ENCODE assay signal across 11 cellular contexts in genomic region chr17:69084911-69085310, GRCh38. TPM values are rescaled to one million over a fixed set of nuclear protein-coding genes. Genes with fewer than 3 reads are reported as not detected.
DNase-seq lines count a peak whose midpoint lies in the region; ATAC-seq and TF ChIP-seq lines count a peak whose summit lies in the region.
"Had no signal": no experiment of that assay in that cellular context is flagged by ENCODE, and none has a peak within 500 bp of the region (broad histone marks: within the 10 kb centered on the region; RNA-seq: fewer than 3 reads in every experiment).

No MANE protein-coding gene starts in this region.

- peak; percentile 24 for TF ChIP-seq CTCF in AG09309 (IDR thresholded peaks at IDR 0.05; ENCODE audit: control insufficient read depth, insufficient read depth, low read depth, low read length, missing control alignments)

- no peaks in the 10 kb centered on the region for H3K36me3 ChIP-seq in H7 (replicated peaks; ENCODE audit: control insufficient read depth, insufficient read depth, low read length)
- H3K36me3 ChIP-seq: HAP-1, neutrophil had no signal

- H3K4me3 ChIP-seq in AG09309 (ENCODE audit: control insufficient read depth, low read depth, low read length) (no peak overlapping the region), H7 (ENCODE audit: insufficient read depth, low read depth, low read length) (no peak overlapping the region)
- H3K4me3 ChIP-seq: HAP-1 had no signal

- ATAC-seq in SK-N-SH treated with all-trans-retinoic acid at 6 μM for 48 hours (peak; percentile 76), GM21390 (IDR thresholded peaks at IDR 0.05; ENCODE audit: unreplicated experiment) (no peak)

- DNase-seq in AG09309 (ENCODE audit: low read depth), result no peak
- peak; percentile 46 for DNase-seq in H7
- DNase-seq in iPS-NIHi11 (ENCODE audit: low spot score), result peak; percentile 65
- DNase-seq in retina, result no peak
- no peak for DNase-seq in activated T-cell treated with anti-CD3 and anti-CD28 coated beads for 4 hours
- no peak for DNase-seq in activated gamma-delta T cell (lab: John Stamatoyannopoulos, UW)
- DNase-seq: SHP77 treated with DMSO at 0.1 percent for 48 hours had no signal

- H3K27me3 ChIP-seq in H7 (ENCODE audit: control insufficient read depth, insufficient read depth, low read length), result no peaks in the 10 kb centered on the region
- H3K27me3 ChIP-seq: neutrophil had no signal

TF ChIP-seq in SK-N-SH treated with all-trans-retinoic acid at 6 μM for 48 hours, 23 proteins besides CTCF, POLR2A, EP300 and RAD21:
- no peak for TF ChIP-seq CREB5 (CRISPR knock-in tag; IDR thresholded peaks at IDR 0.05; ENCODE audit: low read depth)
- no peak for TF ChIP-seq ZNF8 (CRISPR knock-in tag; IDR thresholded peaks at IDR 0.05)
- TF ChIP-seq ZFP3 (CRISPR knock-in tag; IDR thresholded peaks at IDR 0.05), result no peak
- TF ChIP-seq BACH2 (CRISPR knock-in tag; IDR thresholded peaks at IDR 0.05; ENCODE audit: borderline replicate concordance), result no peak
- TF ChIP-seq ARNTL (CRISPR knock-in tag; IDR thresholded peaks at IDR 0.05; ENCODE audit: borderline replicate concordance, low read depth), result no peak
- no peak for TF ChIP-seq OSR1 (CRISPR knock-in tag; IDR thresholded peaks at IDR 0.05)

RNA-seq across cellular contexts. Expression of gene ABCA9, which starts 24.2 kb away (rescaled TPM):
- total RNA-seq in H7 (2014; rRNA removed; shearing (Covaris generic)), result not detected in 2 replicates

RNA-seq across cellular contexts. Expression of gene ABCA6, which starts 56.8 kb away (rescaled TPM):
- not detected in 2 replicates for total RNA-seq in H7 (2014; rRNA removed; shearing (Covaris generic))

Comparison
In these comparisons a context has a peak if more than half of its experiments do, and no peak if none do; other contexts are left out.
1. DNase-seq: peak in H7 (single experiment) and iPS-NIHi11 (single experiment); none in AG09309 (single experiment), retina (single experiment), activated T-cell treated with anti-CD3 and anti-CD28 coated beads for 4 hours (single experiment) and activated gamma-delta T cell (single experiment).